ENCODE assay signal across 14 cellular contexts in the genomic region with DNA sequence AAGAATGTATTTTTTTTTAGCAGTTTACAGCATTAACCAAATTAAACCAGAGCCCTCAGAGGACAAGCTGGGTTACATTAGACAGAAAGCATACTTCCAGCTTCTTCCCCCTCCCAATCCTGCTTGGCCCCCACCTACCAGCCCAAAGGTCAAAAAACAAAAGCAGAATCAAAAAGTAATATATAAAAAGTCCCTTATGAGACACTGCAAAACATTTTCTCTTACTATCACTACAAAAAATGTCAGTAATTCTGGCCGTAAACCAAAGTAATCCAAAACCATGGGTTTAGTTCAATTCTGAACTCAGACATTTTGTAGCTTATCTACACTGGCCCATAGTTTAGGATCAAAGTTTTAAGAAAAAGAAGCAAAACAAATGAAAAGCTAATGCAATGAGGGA. TPM values are rescaled to one million over a fixed set of nuclear protein-coding genes. Genes with fewer than 3 reads are reported as not detected.
DNase-seq lines count a peak whose midpoint lies in the region; ATAC-seq and TF ChIP-seq lines count a peak whose summit lies in the region.
"Had no signal": no experiment of that assay in that cellular context is flagged by ENCODE, and none has a peak within 500 bp of the region (broad histone marks: within the 10 kb centered on the region; RNA-seq: fewer than 3 reads in every experiment).

No MANE protein-coding gene starts in this region.

- peaks cover 7% of the 10 kb centered on the region for H4K20me1 ChIP-seq in osteoblast (ENCODE audit: insufficient read depth, low read length)

- H3K4me1 ChIP-seq in osteoblast (ENCODE audit: insufficient read depth, low read length) (peaks cover 46% of the 10 kb centered on the region), tibial nerve (peaks cover 0 to 62% (median 28%) of the 10 kb centered on the region in 4 donors)

- peaks cover 80% of the 10 kb centered on the region for H3K79me2 ChIP-seq in osteoblast (ENCODE audit: insufficient read depth, low read length)

- no peak for TF ChIP-seq POLR2A in tibial nerve (IDR thresholded peaks at IDR 0.05)

- H3K4me3 ChIP-seq in WI38 (ENCODE audit: low read depth, low read length) (0 out of 2 replicates have a peak overlapping the region, but pooled peaks have one; percentile 8), osteoblast (ENCODE audit: insufficient read depth, low read length) (no peak overlapping the region), tibial nerve (no peak overlapping the region)
- H3K4me3 ChIP-seq: BLaER1 treated with 17β-estradiol and CSF1 and Interleukin-3, amounts not matched to agents 10 nM and 100 nM; lower lobe of right lung had no signal

- H3K9me3 ChIP-seq in osteoblast (ENCODE audit: low read depth, low read length) = no peaks in the 10 kb centered on the region
- no peaks in the 10 kb centered on the region for H3K9me3 ChIP-seq in tibial nerve
- H3K9me3 ChIP-seq: lower lobe of right lung had no signal

- no peak overlapping the region for H2AFZ ChIP-seq in osteoblast (ENCODE audit: low read length)

- peak; percentile 32 for DNase-seq in Daoy (ENCODE audit: low read depth)
- DNase-seq in fibroblast of peridontal ligament (ENCODE audit: extremely low read depth) = peak; percentile 86
- no peak for DNase-seq in osteoblast (ENCODE audit: insufficient read length, low spot score, missing footprints)
- no peak for DNase-seq in tibial nerve (ENCODE audit: low spot score in 2 of 2)
- DNase-seq in KG1 (lab: John Stamatoyannopoulos, UW) = no peak
- DNase-seq in stimulated activated CD4-positive, alpha-beta T cell treated with anti-CD3 and anti-CD28 coated beads, Interleukin-15, amount 100 ng/mL, for 24 hours = no peak
- DNase-seq: activated CD4-positive, alpha-beta T cell treated with anti-CD3 and anti-CD28 coated beads, Interleukin-2, amount 50 U/mL, for 48 hours; GF-D8; lower lobe of right lung; NCI-H2171; stimulated activated CD4-positive, alpha-beta T cell treated with anti-CD3 and anti-CD28 coated beads, Interleukin-1b, Interleukin-23, amount 100 ng/mL, for 48 hours had no signal

- TF ChIP-seq EP300 in tibial nerve (IDR thresholded peaks at IDR 0.05) = no peak

- no peaks in the 10 kb centered on the region for H3K27me3 ChIP-seq in osteoblast (ENCODE audit: insufficient read depth, low read length)
- no peaks in the 10 kb centered on the region for H3K27me3 ChIP-seq in tibial nerve
- H3K27me3 ChIP-seq: BLaER1 treated with 17β-estradiol and CSF1 and Interleukin-3, amounts not matched to agents 10 nM and 100 nM had no signal

- peak overlapping the region; percentile 84 for H3K27ac ChIP-seq in osteoblast (ENCODE audit: low read depth, low read length)
- peak overlapping the region in 2 of 4 donors; percentile 25 to 36 for H3K27ac ChIP-seq in tibial nerve
- H3K27ac ChIP-seq: BLaER1 treated with 17β-estradiol and CSF1 and Interleukin-3, amounts not matched to agents 10 nM and 100 nM; lower lobe of right lung had no signal

- TF ChIP-seq CTCF in WI38 (IDR thresholded peaks at IDR 0.05; ENCODE audit: low read depth, low read length) (no peak), osteoblast (IDR thresholded peaks at IDR 0.05; ENCODE audit: extremely low read depth, low read depth, low read length) (no peak), tibial nerve (IDR thresholded peaks at IDR 0.05) (no peak)

- no peak for ATAC-seq in GM21786 (IDR thresholded peaks at IDR 0.05; ENCODE audit: unreplicated experiment)

- WGBS in tibial nerve, 2 donors = 50 to 58% methylated on average over 1 of the region's 1 CpG

- H3K36me3 ChIP-seq in osteoblast (ENCODE audit: insufficient read depth, low read length) = no peaks in the 10 kb centered on the region
- no peaks in the 10 kb centered on the region for H3K36me3 ChIP-seq in tibial nerve
- H3K36me3 ChIP-seq: lower lobe of right lung had no signal

- H3K4me2 ChIP-seq in osteoblast (ENCODE audit: insufficient read depth, low read length) = peak overlapping the region; percentile 76
- H3K4me2 ChIP-seq: BLaER1 treated with 17β-estradiol and CSF1 and Interleukin-3, amounts not matched to agents 10 nM and 100 nM had no signal

RNA-seq across cellular contexts. Expression of a gene that starts 38.0 kb away (rescaled TPM):
- 32.9 and 51.0 TPM in 2 replicates for total RNA-seq in Daoy (2014; rRNA removed; shearing (Covaris generic))
- total RNA-seq in osteoblast (89.0 and 92.3 TPM in 2 replicates), tibial nerve (100 to 1,000 TPM; 139 to 248 (median 203) TPM)

Comparison
In these comparisons a context has a peak if more than half of its experiments do, and no peak if none do; other contexts are left out.
1. DNase-seq: peak in Daoy (single experiment) and fibroblast of peridontal ligament (single experiment); none in osteoblast (single experiment), tibial nerve (0 of 2), KG1 (single experiment) and stimulated activated CD4-positive, alpha-beta T cell treated with anti-CD3 and anti-CD28 coated beads, Interleukin-15, amount 100 ng/mL, for 24 hours (single experiment).